ENCODE assay signal across 16 cellular contexts in genomic region chr15:85725019-85725418, GRCh38.
A peak's percentile ranks its signal among the peaks of the same experiment; 100 is the strongest.
DNase-seq lines count a peak whose midpoint lies in the region; ATAC-seq and TF ChIP-seq lines count a peak whose summit lies in the region.
"Had no signal": no experiment of that assay in that cellular context is flagged by ENCODE, and none has a peak within 500 bp of the region (broad histone marks: within the 10 kb centered on the region; RNA-seq: fewer than 3 reads in every experiment).

No MANE protein-coding gene starts in this region.

- H3K79me2 ChIP-seq in ACC112 (ENCODE audit: control insufficient read depth, insufficient read depth, low read length, unreplicated experiment): no peaks in the 10 kb centered on the region

- no peaks in the 10 kb centered on the region for H3K9me3 ChIP-seq in T-helper 17 cell (ENCODE audit: control insufficient read depth, low read length, poor library complexity, severe bottlenecking)
- H3K9me3 ChIP-seq in prostate gland: no peaks in the 10 kb centered on the region
- H3K9me3 ChIP-seq: BE2C had no signal

- H3K27ac ChIP-seq in ACC112 (ENCODE audit: low read depth, low read length) (peak overlapping the region; percentile 68), prostate gland (peak overlapping the region; percentile 23 to 63)
- H3K27ac ChIP-seq: epithelial cell of prostate, KMS-11 had no signal

- no peak for DNase-seq in T-helper 17 cell
- DNase-seq in fibroblast of villous mesenchyme (ENCODE audit: low read depth): peak; percentile 85
- DNase-seq in prostate gland (ENCODE audit: low spot score): no peak
- no peak for DNase-seq in stimulated activated CD4-positive, alpha-beta T cell treated with anti-CD3 and anti-CD28 coated beads, Interleukin-15, amount 100 ng/mL, for 24 hours
- no peak for DNase-seq in superior temporal gyrus (ENCODE audit: extremely low spot score)
- no peak for DNase-seq in posterior vena cava (ENCODE audit: low spot score)
- DNase-seq in NOMO-1 (lab: John Stamatoyannopoulos, UW; ENCODE audit: unreplicated experiment in 2 of 2): no peak
- DNase-seq: activated B cell treated with CpG ODN at 0.5 μM for 24 hours; activated naive CD8-positive, alpha-beta T cell treated with anti-CD3 and anti-CD28 coated beads, Interleukin-2, amount 10 ng/mL, durations not matched to agents 7 days and 5 days; BE2C; kidney glomerular epithelial cell; NCI-H2171 treated with DMSO at 0.1 percent for 48 hours; RPMI8226 had no signal

- intact Hi-C loops in prostate gland (cut with DNase I) (loop anchor here (5.0 to 10.0 kb wide), 3 partner anchors 108 to 430 kb away; no protein-coding TSS in a partner anchor), posterior vena cava (cut with DNase I) (no loop called here)

- H3K27me3 Mint-ChIP-seq in T-helper 17 cell: no peaks in the 10 kb centered on the region
- H3K27me3 Mint-ChIP-seq: activated B cell treated with CpG ODN at 0.5 μM for 24 hours; activated naive CD8-positive, alpha-beta T cell treated with anti-CD3 and anti-CD28 coated beads, Interleukin-2, amount 10 ng/mL, durations not matched to agents 7 days and 5 days had no signal

- WGBS in prostate gland: 30% methylated on average over 3 of the region's 3 CpGs

- H3K4me3 Mint-ChIP-seq in T-helper 17 cell: no peak overlapping the region
- H3K4me3 Mint-ChIP-seq: activated B cell treated with CpG ODN at 0.5 μM for 24 hours; activated naive CD8-positive, alpha-beta T cell treated with anti-CD3 and anti-CD28 coated beads, Interleukin-2, amount 10 ng/mL, durations not matched to agents 7 days and 5 days had no signal

- H3K27me3 ChIP-seq in ACC112 (ENCODE audit: insufficient read depth, low read length) (no peaks in the 10 kb centered on the region), prostate gland (replicated peaks; ENCODE audit: insufficient read depth) (no peaks in the 10 kb centered on the region)
- H3K27me3 ChIP-seq: BE2C had no signal

- H3K4me3 ChIP-seq in ACC112 (ENCODE audit: low read depth, low read length) (no peak overlapping the region), fibroblast of villous mesenchyme (ENCODE audit: low read depth, low read length) (no peak overlapping the region), prostate gland (no peak overlapping the region)

- TF ChIP-seq POLR2A in prostate gland (IDR thresholded peaks at IDR 0.05): no peak

- H3K36me3 ChIP-seq in ACC112 (ENCODE audit: insufficient read depth, low read length) (peaks cover 36% of the 10 kb centered on the region), prostate gland (peaks cover 0 to 4% of the 10 kb centered on the region in 2 donors)

- peak overlapping the region; percentile 97 for H3K27ac Mint-ChIP-seq in T-helper 17 cell

- TF ChIP-seq CTCF in fibroblast of villous mesenchyme (IDR thresholded peaks at IDR 0.05; ENCODE audit: insufficient read depth, low read depth, low read length): no peak
- no peak for TF ChIP-seq CTCF in prostate gland (IDR thresholded peaks at IDR 0.05)

- H3K4me1 Mint-ChIP-seq in T-helper 17 cell: peaks cover 34% of the 10 kb centered on the region

- no peak overlapping the region for H2AFZ ChIP-seq in ACC112 (ENCODE audit: low read length, unreplicated experiment)

- ATAC-seq in T-helper 17 cell: no peak

- peaks cover 37% of the 10 kb centered on the region for H3K4me1 ChIP-seq in ACC112 (ENCODE audit: control insufficient read depth, insufficient read depth, low read length, unreplicated experiment)
- H3K4me1 ChIP-seq in prostate gland (replicated peaks): no peaks in the 10 kb centered on the region
- H3K4me1 ChIP-seq: BE2C had no signal

- peaks cover 30% of the 10 kb centered on the region for H3K36me3 Mint-ChIP-seq in T-helper 17 cell (ENCODE audit: low read depth)
